1 cellular context compared by ENCODE assay signal in the genomic region with DNA sequence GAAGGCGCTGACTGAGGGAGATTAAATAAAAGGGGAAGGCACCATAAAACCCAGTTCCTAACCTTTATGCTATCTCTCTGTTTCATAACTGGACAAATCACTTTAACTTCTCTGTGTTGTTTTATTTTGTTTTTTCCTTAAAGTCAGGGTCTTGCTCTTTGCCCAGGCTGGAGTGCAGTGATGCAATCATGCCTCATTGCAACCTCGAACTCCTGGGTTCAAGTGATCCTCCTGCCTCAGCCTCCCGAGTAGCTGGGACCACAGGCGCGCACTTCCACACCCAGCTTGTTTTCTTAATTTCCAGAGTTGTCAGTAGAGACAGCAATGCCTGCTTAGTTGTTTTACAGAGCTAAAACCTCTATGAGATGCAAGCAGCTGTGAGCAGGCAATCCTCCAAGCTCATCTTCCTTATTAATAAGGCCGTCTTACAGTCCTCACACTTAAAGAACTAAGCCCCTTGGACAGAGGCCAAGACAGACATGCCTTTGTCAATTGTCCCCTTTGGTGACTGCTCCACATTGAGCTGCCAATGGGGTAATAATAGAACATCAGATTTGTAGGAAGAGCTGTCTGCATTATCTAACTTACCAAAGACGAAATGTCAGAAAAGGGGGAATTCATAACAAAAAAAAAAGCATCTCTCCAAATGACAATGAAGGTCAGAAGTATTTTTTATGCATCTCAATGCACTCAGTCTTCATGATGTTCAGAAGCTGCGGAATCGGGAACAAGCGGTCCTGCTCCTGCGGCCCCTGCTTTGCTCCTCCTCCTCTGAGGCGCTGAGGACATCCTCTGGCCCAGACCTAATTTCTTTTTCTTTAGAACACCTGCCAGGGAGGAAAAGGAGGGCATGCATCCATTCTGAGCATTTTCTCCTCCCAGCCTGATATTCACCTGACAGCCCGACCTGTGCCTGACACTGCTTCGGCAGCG.
TF ChIP-seq lines count a peak whose summit lies in the region.

No MANE protein-coding gene starts in this region.

TF ChIP-seq in K562, 482 proteins besides CTCF, POLR2A, EP300 and RAD21 (continued from another document):
- TF ChIP-seq ZNF134 (CRISPR knock-in tag; conservative IDR thresholded peaks at IDR 0.05): no peak
- no peak for TF ChIP-seq ZNF197 (CRISPR knock-in tag; IDR thresholded peaks at IDR 0.05; ENCODE audit: low read depth)
- no peak for TF ChIP-seq CEBPG (CRISPR knock-in tag; IDR thresholded peaks at IDR 0.05)
- TF ChIP-seq CEBPG (tag; conservative IDR thresholded peaks at IDR 0.05 in 1 of 2, IDR thresholded peaks at IDR 0.05 in 1 of 2): 0 out of 4 replicates have a peak, but pooled peaks of 1 of the 2 experiments have one; percentile 12
